Comparison of ENCODE assay signal across 18 cellular contexts in the genomic region with DNA sequence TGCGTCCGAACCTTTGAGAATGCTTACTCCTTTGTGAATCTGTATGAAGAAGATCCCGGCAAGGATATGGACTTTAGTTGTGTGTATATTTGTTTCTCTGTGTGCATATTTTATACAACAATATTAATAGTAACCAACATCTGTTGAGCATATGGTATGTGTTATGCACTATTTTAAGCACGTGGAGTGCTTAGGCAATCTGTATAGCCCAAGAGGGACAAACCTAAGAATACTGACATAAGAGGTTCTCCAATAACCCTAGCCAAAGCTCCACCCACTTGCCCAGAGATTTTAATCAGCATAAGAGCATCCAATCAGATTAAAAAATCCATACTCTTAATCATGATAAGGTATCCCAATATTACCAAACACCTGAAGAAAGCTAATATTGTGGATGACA.
"Had no signal": no experiment of that assay in that cellular context is flagged by ENCODE, and none has a peak within 500 bp of the region (broad histone marks: within the 10 kb centered on the region; RNA-seq: fewer than 3 reads in every experiment).

No MANE protein-coding gene starts in this region.

- H3K9me3 ChIP-seq: esophagus squamous epithelium, gastrocnemius medialis, left lung had no signal

- H3K27me3 ChIP-seq: gastrocnemius medialis, left lung had no signal

- H3K36me3 ChIP-seq: cardiac muscle cell, esophagus squamous epithelium, gastrocnemius medialis, left lung had no signal

- DNase-seq: activated CD4-positive, alpha-beta memory T cell treated with anti-CD3 and anti-CD28 coated beads for 36 hours; activated CD4-positive, alpha-beta T cell treated with anti-CD3 and anti-CD28 coated beads for 4 hours; activated naive CD4-positive, alpha-beta T cell treated with Interleukin-2 at 50 U/mL for 16 hours; activated naive CD8-positive, alpha-beta T cell treated with anti-CD3 and anti-CD28 coated beads, Interleukin-2, amount 10 ng/mL, durations not matched to agents 7 days and 5 days; dermis blood vessel endothelial cell; effector memory CD4-positive, alpha-beta T cell; esophagus squamous epithelium; gastrocnemius medialis; left lung; mammary epithelial cell; midbrain; posterior cingulate gyrus; retina; stimulated activated CD4-positive, alpha-beta T cell treated with anti-CD3 and anti-CD28 coated beads, Interleukin-12 subunit alpha, Interleukin-12 subunit beta, amount 100 ng/mL, for 4 hours; stimulated activated CD4-positive, alpha-beta T cell treated with anti-CD3 and anti-CD28 coated beads, Interleukin-2, amount 100 ng/mL, for 24 hours; stimulated activated naive CD8-positive, alpha-beta T cell treated with anti-CD3 and anti-CD28 coated beads, Interleukin-15, Interleukin-2, amounts not matched to agents 100 U/mL and 50 U/mL, for 24 hours; T-helper 2 cell had no signal

- H3K27ac ChIP-seq: cardiac muscle cell, esophagus squamous epithelium, gastrocnemius medialis, left lung had no signal

- H3K4me3 ChIP-seq: cardiac muscle cell, esophagus squamous epithelium, gastrocnemius medialis, left lung had no signal

- H3K4me1 ChIP-seq: esophagus squamous epithelium, gastrocnemius medialis, left lung had no signal
